In genomic region chr10:74460812-74461211, GRCh38 we compare ENCODE assay signal across 21 cellular contexts.
A peak's percentile ranks its signal among the peaks of the same experiment; 100 is the strongest.
DNase-seq lines count a peak whose midpoint lies in the region; FAIRE-seq and TF ChIP-seq lines count a peak whose summit lies in the region.
"Had no signal": no experiment of that assay in that cellular context is flagged by ENCODE, and none has a peak within 500 bp of the region (broad histone marks: within the 10 kb centered on the region; RNA-seq: fewer than 3 reads in every experiment).

No MANE protein-coding gene starts in this region.

- peaks cover 17% of the 10 kb centered on the region for H3K36me3 Mint-ChIP-seq in neural crest cell (ENCODE audit: low read depth)

- no peak for FAIRE-seq in GM12891 (lab: Jason Lieb, UNC)
- FAIRE-seq: keratinocyte, TTC549 had no signal

- in situ Hi-C loops in G401 (cut with HindIII; ENCODE audit: low sequenced_read_pairs): no loop called here

- H3K9me3 Mint-ChIP-seq in neural crest cell: peaks cover 7% of the 10 kb centered on the region
- H3K9me3 Mint-ChIP-seq: dendritic cell treated with granulocyte-macrophage colony-stimulating factor and Interleukin-4, amounts not matched to agents 40 ng/mL and 50 ng/mL, for 4 days had no signal

- no peak for TF ChIP-seq POLR2A in GM12891 (IDR thresholded peaks at IDR 0.05; ENCODE audit: low read depth, low read length)

- peak overlapping the region; percentile 98 for H3K27ac Mint-ChIP-seq in neural crest cell (ENCODE audit: unreplicated experiment)
- H3K27ac Mint-ChIP-seq: dendritic cell treated with granulocyte-macrophage colony-stimulating factor and Interleukin-4, amounts not matched to agents 40 ng/mL and 50 ng/mL, for 4 days had no signal

- DNase-seq in G401 (ENCODE audit: low spot score): peak; percentile 2
- DNase-seq in fibroblast of pulmonary artery (ENCODE audit: low read depth): peak; percentile 44
- DNase-seq in neural crest cell (ENCODE audit: low read depth, low spot score): no peak
- no peak for DNase-seq in GM12891 (ENCODE audit: insufficient read length, low spot score)
- no peak for DNase-seq in COLO668 (lab: John Stamatoyannopoulos, UW; ENCODE audit: unreplicated experiment)
- no peak for DNase-seq in activated naive CD4-positive, alpha-beta T cell (lab: John Stamatoyannopoulos, UW)
- no peak for DNase-seq in T-helper 2 cell
- DNase-seq: activated CD4-positive, alpha-beta T cell treated with anti-CD3 and anti-CD28 coated beads, Interleukin-2, amount 50 U/mL, for 4 hours; activated T-cell treated with anti-CD3 and anti-CD28 coated beads, Interleukin-2, amount 50 U/mL, for 4 hours; AML-193; amygdala; gastrocnemius medialis; NCI-H2081 treated with DMSO at 0.1 percent for 48 hours; NK-92 treated with Interleukin-12 subunit alpha and Interleukin-12 subunit beta, amount 100 ng/mL, for 24 hours; psoas muscle; testis had no signal

- H3K27ac ChIP-seq in VCaP: peak overlapping the region; percentile 44
- H3K27ac ChIP-seq: gastrocnemius medialis, psoas muscle, SJSA1, testis had no signal

- TF ChIP-seq CTCF in VCaP (conservative IDR thresholded peaks at IDR 0.05) (no peak), fibroblast of pulmonary artery (IDR thresholded peaks at IDR 0.05; ENCODE audit: low read length, missing control alignments) (no peak), neural crest cell (conservative IDR thresholded peaks at IDR 0.05) (no peak)

- H3K4me3 Mint-ChIP-seq in neural crest cell: peak overlapping the region; percentile 44
- H3K4me3 Mint-ChIP-seq: activated T-cell treated with anti-CD3 and anti-CD28 coated beads, Interleukin-2, amount 50 U/mL, for 4 hours; dendritic cell treated with granulocyte-macrophage colony-stimulating factor and Interleukin-4, amounts not matched to agents 40 ng/mL and 50 ng/mL, for 4 days had no signal

- H3K4me3 ChIP-seq in fibroblast of pulmonary artery (replicated peaks; ENCODE audit: low read depth, low read length): no peak overlapping the region
- H3K4me3 ChIP-seq: gastrocnemius medialis, psoas muscle, SJSA1, testis had no signal

- peaks cover 29% of the 10 kb centered on the region for H3K4me1 Mint-ChIP-seq in neural crest cell

- H3K27me3 Mint-ChIP-seq in neural crest cell (ENCODE audit: low read depth): no peaks in the 10 kb centered on the region
- H3K27me3 Mint-ChIP-seq: dendritic cell treated with granulocyte-macrophage colony-stimulating factor and Interleukin-4, amounts not matched to agents 40 ng/mL and 50 ng/mL, for 4 days had no signal

TF ChIP-seq in GM12891, 5 proteins besides CTCF, POLR2A, EP300 and RAD21:
- TF ChIP-seq SPI1 (IDR thresholded peaks at IDR 0.05; ENCODE audit: low read depth, low read length) (no peak), POLR2AphosphoS5 (IDR thresholded peaks at IDR 0.05; ENCODE audit: low read depth, low read length) (no peak), TAF1 (IDR thresholded peaks at IDR 0.05; ENCODE audit: low read depth, low read length) (no peak), PAX5 (IDR thresholded peaks at IDR 0.05; ENCODE audit: insufficient read depth, low read length, severe bottlenecking) (no peak), POU2F2 (IDR thresholded peaks at IDR 0.05; ENCODE audit: low read depth, low read length) (no peak)
TF ChIP-seq in GM12891: peak in this region for 0.

Comparison
In these comparisons a context has a peak if more than half of its experiments do, and no peak if none do; other contexts are left out.
1. DNase-seq: peak in G401 (single experiment) and fibroblast of pulmonary artery (single experiment); none in neural crest cell (single experiment), GM12891 (single experiment), COLO668 (single experiment), activated naive CD4-positive, alpha-beta T cell (0 of 4) and T-helper 2 cell (0 of 5).